Comparison of ENCODE assay signal across 8 cellular contexts in the genomic region with DNA sequence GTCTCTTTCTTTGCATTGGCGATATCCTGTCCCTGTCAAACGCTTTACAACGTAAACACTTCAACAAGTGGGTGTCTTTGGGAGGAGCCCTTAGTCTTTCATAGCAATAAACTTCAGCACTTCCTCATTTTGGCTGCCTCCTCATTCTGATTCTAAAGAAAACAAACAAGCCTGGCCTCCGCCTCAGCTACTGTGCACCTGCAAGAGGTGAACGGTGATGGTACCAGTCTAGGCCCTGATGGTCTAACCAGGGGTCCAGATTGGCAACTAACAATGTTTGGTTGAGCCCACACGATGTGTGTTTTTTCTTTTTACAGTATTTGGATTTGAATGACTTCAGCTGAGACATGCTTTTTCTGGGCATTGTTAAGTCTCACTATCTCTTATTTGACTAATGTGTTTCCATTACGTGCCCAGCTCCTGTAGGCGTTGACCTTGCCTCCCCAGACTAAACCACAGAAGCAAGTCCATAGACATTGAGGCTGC. TPM values are rescaled to one million over a fixed set of nuclear protein-coding genes. Genes with fewer than 3 reads are reported as not detected.
DNase-seq lines count a peak whose midpoint lies in the region; ATAC-seq, FAIRE-seq and TF ChIP-seq lines count a peak whose summit lies in the region.

No MANE protein-coding gene starts in this region.

- no peak overlapping the region for H2BK120ac ChIP-seq in neuronal stem cell (ENCODE audit: low read depth, low read length)

- no peak overlapping the region for H3K18ac ChIP-seq in neuronal stem cell (ENCODE audit: low read length)

- WGBS in GM12878 (ENCODE audit: insufficient coverage, insufficient replicate concordance, low lambda C conversion rate, missing lambda C conversion rate): 12% methylated on average over 8 of the region's 8 CpGs
- WGBS in neuronal stem cell (ENCODE audit: extremely low coverage in 2 of 2, insufficient read length in 2 of 2, insufficient replicate concordance in 1 of 2), 2 donors: no CpG with 5 or more reads among the region's 8 CpGs
- 72 to 73% methylated on average over 8 of the region's 8 CpGs for WGBS in thyroid gland, 2 donors

- TF ChIP-seq POLR2A in GM12878 (IDR thresholded peaks at IDR 0.05; ENCODE audit: low read depth, low read length): no peak
- TF ChIP-seq POLR2A in thyroid gland (IDR thresholded peaks at IDR 0.05): no peak

- H3K27me3 ChIP-seq in GM12878 (replicated peaks in 1 of 2; ENCODE audit: control insufficient read depth in 2 of 2, insufficient read depth in 2 of 2, low read length in 1 of 2) (no peaks in the 10 kb centered on the region), neuronal stem cell (ENCODE audit: control insufficient read depth in 3 of 3, insufficient read depth in 3 of 3, low read depth in 1 of 3, low read length in 3 of 3) (no peaks in the 10 kb centered on the region), thyroid gland (no peaks in the 10 kb centered on the region), lower lobe of right lung (ENCODE audit: low read depth) (no peaks in the 10 kb centered on the region)

- peak overlapping the region; percentile 56 for H3K4me2 ChIP-seq in GM12878 (ENCODE audit: control insufficient read depth, insufficient read depth)
- no peak overlapping the region for H3K4me2 ChIP-seq in neuronal stem cell (ENCODE audit: insufficient read depth, low read length, poor library complexity, severe bottlenecking)

- no TSS peak for BruUV-seq in GM12878 (replicated peaks; lab: Mats Ljungman, UMichigan)

- CTCF ChIA-PET in GM12878 (lab: Yijun Ruan, JAX): interaction anchor here (0.6 to 5.0 kb wide), 7 partner anchors 9 to 1012 kb away, joined by 3 to 35 read pairs (median 3); no protein-coding TSS in a partner anchor

- H4K20me1 ChIP-seq in GM12878 (ENCODE audit: control insufficient read depth, insufficient read depth): no peaks in the 10 kb centered on the region

- no peak overlapping the region for H3K23ac ChIP-seq in neuronal stem cell (ENCODE audit: low read depth, low read length, poor library complexity)

- no peaks in the 10 kb centered on the region for H3K79me2 ChIP-seq in GM12878 (ENCODE audit: control insufficient read depth, insufficient read depth, low read length)

- TF ChIP-seq EP300 in GM12878 (IDR thresholded peaks at IDR 0.05; ENCODE audit: borderline replicate concordance in 1 of 2, control insufficient read depth in 1 of 2, low read depth in 2 of 2, low read length in 2 of 2): 0 out of 4 replicates have a peak, but pooled peaks of 1 of the 2 experiments have one; percentile 28

- no peak overlapping the region for H3K14ac ChIP-seq in neuronal stem cell (ENCODE audit: low read length)

- TF ChIP-seq CTCF in GM12878 (IDR thresholded peaks at IDR 0.05 in 2 of 3, conservative IDR thresholded peaks at IDR 0.05 in 1 of 3; ENCODE audit: control insufficient read depth in 2 of 3, extremely low read depth in 1 of 3, insufficient read depth in 1 of 3, low read depth in 3 of 3, low read length in 3 of 3): no peak
- TF ChIP-seq CTCF in thyroid gland (IDR thresholded peaks at IDR 0.05): no peak
- TF ChIP-seq CTCF in lower lobe of right lung (IDR thresholded peaks at IDR 0.05): no peak

- H3K79me1 ChIP-seq in neuronal stem cell (ENCODE audit: low read depth, low read length): no peaks in the 10 kb centered on the region

- H2BK15ac ChIP-seq in neuronal stem cell (ENCODE audit: low read length): no peak overlapping the region

- no peak overlapping the region for H2BK5ac ChIP-seq in neuronal stem cell (ENCODE audit: low read length)

- no peak overlapping the region for H4K91ac ChIP-seq in neuronal stem cell (ENCODE audit: low read depth, low read length, poor library complexity)

- RAD21 ChIA-PET in GM12878 (lab: Charles Lee; ENCODE audit: unreplicated experiment): interaction anchor here (1.3 to 1.7 kb wide), 6 partner anchors 13 to 165 kb away, joined by 3 to 8 read pairs (median 4); no protein-coding TSS in a partner anchor

- FAIRE-seq in GM12878 (lab: Jason Lieb, UNC): peak; percentile 75

- H3K4me3 ChIP-seq in GM12878: no peak overlapping the region
- no peak overlapping the region for H3K4me3 ChIP-seq in neuronal stem cell (ENCODE audit: low read length in 2 of 2)
- H3K4me3 ChIP-seq in thyroid gland (replicated peaks in 1 of 3): no peak overlapping the region
- H3K4me3 ChIP-seq in lower lobe of right lung: no peak overlapping the region

- H3K4me1 ChIP-seq in GM12878 (ENCODE audit: control insufficient read depth, insufficient read depth, low read length): peaks cover 4% of the 10 kb centered on the region; the same call in 1 of the 2 replicates
- no peaks in the 10 kb centered on the region for H3K4me1 ChIP-seq in neuronal stem cell (ENCODE audit: control insufficient read depth in 2 of 2, insufficient read depth in 1 of 2, low read depth in 1 of 2, low read length in 2 of 2)
- H3K4me1 ChIP-seq in thyroid gland: no peaks in the 10 kb centered on the region
- no peaks in the 10 kb centered on the region for H3K4me1 ChIP-seq in lower lobe of right lung

- no peak overlapping the region for H3K27ac ChIP-seq in GM12878 (ENCODE audit: control insufficient read depth, insufficient read depth)
- no peak overlapping the region for H3K27ac ChIP-seq in neuronal stem cell (replicated peaks; ENCODE audit: low read length)
- H3K27ac ChIP-seq in thyroid gland: no peak overlapping the region
- no peak overlapping the region for H3K27ac ChIP-seq in lower lobe of right lung

- H3K9me3 ChIP-seq in GM12878 (replicated peaks; ENCODE audit: control insufficient read depth, insufficient read depth, low read length): no peaks in the 10 kb centered on the region
- peaks cover 0 to 4% of the 10 kb centered on the region in 2 donors for H3K9me3 ChIP-seq in neuronal stem cell (replicated peaks in 1 of 2; ENCODE audit: control insufficient read depth in 2 of 2, insufficient read depth in 1 of 2, low read depth in 1 of 2, low read length in 2 of 2)
- no peaks in the 10 kb centered on the region for H3K9me3 ChIP-seq in thyroid gland
- no peaks in the 10 kb centered on the region for H3K9me3 ChIP-seq in lower lobe of right lung

- ATAC-seq in GM18861 (IDR thresholded peaks at IDR 0.05; ENCODE audit: unreplicated experiment): peak; percentile 88
- ATAC-seq in HG02759 (IDR thresholded peaks at IDR 0.05; ENCODE audit: unreplicated experiment): peak; percentile 91
- peak; percentile 93 for ATAC-seq in GM12878
- ATAC-seq in lower lobe of right lung: no peak

- H2AFZ ChIP-seq in GM12878 (ENCODE audit: control insufficient read depth, low read depth, low read length): peak overlapping the region; percentile 48
- H2AFZ ChIP-seq in neuronal stem cell (ENCODE audit: low read length): no peak overlapping the region

- in situ Hi-C loops in GM12878 (cut with MboI): loop anchor here (25.0 kb wide), 1 partner anchor 651 kb away; no protein-coding TSS in a partner anchor

- H3K36me3 ChIP-seq in GM12878 (ENCODE audit: control insufficient read depth in 2 of 2, insufficient read depth in 2 of 2, low read length in 1 of 2): no peaks in the 10 kb centered on the region
- H3K36me3 ChIP-seq in neuronal stem cell (replicated peaks in 1 of 2; ENCODE audit: control insufficient read depth in 2 of 2, insufficient read depth in 2 of 2, low read length in 2 of 2): no peaks in the 10 kb centered on the region
- H3K36me3 ChIP-seq in thyroid gland: no peaks in the 10 kb centered on the region
- H3K36me3 ChIP-seq in lower lobe of right lung: no peaks in the 10 kb centered on the region

- SMC1A ChIA-PET in GM12878 (lab: Charles Lee; ENCODE audit: uncharacterized antibody, unreplicated experiment): interaction anchor here (0.8 to 2.2 kb wide), 9 partner anchors 8 to 269 kb away, joined by 3 to 8 read pairs (median 4); no protein-coding TSS in a partner anchor

- no peak overlapping the region for H2AK5ac ChIP-seq in neuronal stem cell (ENCODE audit: low read depth, low read length)

- no peak overlapping the region for H2BK12ac ChIP-seq in neuronal stem cell (ENCODE audit: low read length)

- peak; percentile 55 for DNase-seq in NCI-H748 (lab: John Stamatoyannopoulos, UW; ENCODE audit: unreplicated experiment)
- peak; percentile 55 for DNase-seq in GM12878 (ENCODE audit: low read depth, low spot score)
- DNase-seq in NK-92 treated with Interleukin-12 subunit alpha and Interleukin-12 subunit beta, amount 100 ng/mL, for 24 hours (lab: John Stamatoyannopoulos, UW): no peak
- DNase-seq in neuronal stem cell (ENCODE audit: low spot score): no peak
- DNase-seq in thyroid gland: no peak
- DNase-seq in lower lobe of right lung: no peak

- POLR2A ChIA-PET in GM12878 (lab: Charles Lee): interaction anchor here (0.7 to 1.5 kb wide), 3 partner anchors 28 to 296 kb away, joined by 3 read pairs; no protein-coding TSS in a partner anchor

- H3K4ac ChIP-seq in neuronal stem cell (ENCODE audit: low read length): no peak overlapping the region

- no peak overlapping the region for H4K8ac ChIP-seq in neuronal stem cell (ENCODE audit: low read depth, low read length)

- H3K9ac ChIP-seq in GM12878 (ENCODE audit: control insufficient read depth, insufficient read depth, low read length): no peak overlapping the region
- no peak overlapping the region for H3K9ac ChIP-seq in neuronal stem cell (ENCODE audit: low read depth, low read length, poor library complexity)

- intact Hi-C loops in GM12878 (cut with micrococcal nuclease; ENCODE audit: unreplicated experiment): loop anchor here (5.0 kb wide), 1 partner anchor 116 kb away; no protein-coding TSS in a partner anchor
- intact Hi-C loops in thyroid gland (cut with DNase I): no loop called here
- intact Hi-C loops in lower lobe of right lung (cut with DNase I): no loop called here

- TF ChIP-seq RAD21 in GM12878 (IDR thresholded peaks at IDR 0.05; ENCODE audit: insufficient read depth, low read depth, low read length): no peak

RNA-seq across cellular contexts. Expression of a gene that starts 53.2 kb away (rescaled TPM):
- 137 and 145 TPM in 2 replicates for total RNA-seq in GM12878 (2013; cell fraction: nucleolus; rRNA removed)
- total RNA-seq in GM12878 (2014; rRNA removed) (49.0 and 59.5 TPM in 2 replicates), GM12878 (2014; rRNA removed; fragmentation: Illumina TruSeq; extraction: Trizol) (89.7 and 89.9 TPM in 2 replicates), GM12878 (2021) (80.4 and 80.9 TPM in 2 replicates), thyroid gland (100 to 1,000 TPM in 2 of 4 donors, 10 to 100 TPM in 2; 91.9 to 122 (median 107) TPM), lower lobe of right lung (79.2 TPM)
- 52.8 TPM for polyA plus RNA-seq in GM12878 (2011; ENCODE audit: low read depth)
- polyA plus RNA-seq in GM12878 (2011; rRNA removed) (57.8 and 92.2 TPM in 2 replicates), GM12878 (2014; fragmentation: Illumina TruSeq; extraction: Trizol) (95.4 and 122 TPM in 2 replicates), GM12878 (2014; fragmentation: Nextera tagmentation; extraction: Ambion mirVana) (10 to 100 TPM; 49.0 to 71.9 TPM), GM12878 (2014; rRNA removed) (40.8 and 46.6 TPM in 2 replicates), GM12878 (2016; fragmentation: Nextera tagmentation; extraction: Ambion mirVana) (10 to 100 TPM; 22.0 to 22.2 TPM)
- 22.4 and 23.9 TPM in 2 replicates for polyA plus RNA-seq in GM12878 (2011; cell fraction: cytosol; rRNA removed)
- polyA plus RNA-seq in GM12878 (2011; cell fraction: nucleus; rRNA removed): 25.5 and 34.5 TPM in 2 replicates
- 70.0 and 76.0 TPM in 2 replicates for polyA plus RNA-seq in GM12878 (2012)
- polyA minus RNA-seq in GM12878 (2011; rRNA and poly(A)+ RNA removed): 49.5 and 88.4 TPM in 2 replicates
- 26.6 and 29.9 TPM in 2 replicates for polyA minus RNA-seq in GM12878 (2011; cell fraction: cytosol; rRNA and poly(A)+ RNA removed)
- 42.2 and 69.2 TPM in 2 replicates for polyA minus RNA-seq in GM12878 (2011; cell fraction: nucleus; rRNA and poly(A)+ RNA removed)
- 101 TPM for polyA plus RNA-seq in neuronal stem cell (2013, experiment 1 of 2)
- polyA plus RNA-seq in neuronal stem cell (2013, experiment 2 of 2): 101 TPM

Comparison
In these comparisons a context has a peak if more than half of its experiments do, and no peak if none do; other contexts are left out.
1. ATAC-seq: peak in GM18861 (single experiment), HG02759 (single experiment) and GM12878 (single experiment); none in lower lobe of right lung (0 of 2).
2. DNase-seq: peak in NCI-H748 (single experiment) and GM12878 (single experiment); none in NK-92 treated with Interleukin-12 subunit alpha and Interleukin-12 subunit beta, amount 100 ng/mL, for 24 hours (single experiment), neuronal stem cell (single experiment), thyroid gland (0 of 2) and lower lobe of right lung (single experiment).